1 cellular context compared by ENCODE assay signal in the genomic region with DNA sequence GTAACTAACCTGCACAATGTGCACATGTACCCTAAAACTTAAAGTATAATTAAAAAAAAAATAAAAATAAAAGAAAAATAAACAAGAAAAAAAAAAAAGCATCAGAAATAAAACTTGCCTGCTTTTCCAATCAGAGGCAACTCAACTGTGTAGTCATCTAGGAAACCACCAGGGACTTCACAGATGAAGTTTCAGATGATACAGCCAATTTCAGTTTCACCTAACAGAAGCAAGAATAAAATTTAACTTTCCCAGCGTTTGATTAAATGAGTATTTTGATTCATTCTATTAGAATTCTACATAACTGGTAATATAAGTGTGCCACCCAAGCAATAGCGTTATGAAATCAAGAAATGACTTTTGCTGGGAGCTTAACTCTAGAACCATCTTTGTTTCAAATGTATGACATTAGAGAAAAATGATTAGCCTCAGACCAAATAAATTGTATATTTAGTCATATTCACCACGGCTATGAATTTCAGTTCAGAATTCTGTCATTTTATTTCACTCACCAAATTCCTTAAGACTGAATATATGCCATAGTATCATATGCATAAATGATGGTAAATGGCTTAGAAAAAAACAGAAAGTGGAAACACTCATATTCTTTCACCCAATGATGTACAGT.
A peak's percentile ranks its signal among the peaks of the same experiment; 100 is the strongest.
TF ChIP-seq lines count a peak whose summit lies in the region.

No MANE protein-coding gene starts in this region.

TF ChIP-seq in GM12878, 131 proteins besides CTCF, POLR2A, EP300 and RAD21 (continued from another document):
- TF ChIP-seq, protein P1, sequence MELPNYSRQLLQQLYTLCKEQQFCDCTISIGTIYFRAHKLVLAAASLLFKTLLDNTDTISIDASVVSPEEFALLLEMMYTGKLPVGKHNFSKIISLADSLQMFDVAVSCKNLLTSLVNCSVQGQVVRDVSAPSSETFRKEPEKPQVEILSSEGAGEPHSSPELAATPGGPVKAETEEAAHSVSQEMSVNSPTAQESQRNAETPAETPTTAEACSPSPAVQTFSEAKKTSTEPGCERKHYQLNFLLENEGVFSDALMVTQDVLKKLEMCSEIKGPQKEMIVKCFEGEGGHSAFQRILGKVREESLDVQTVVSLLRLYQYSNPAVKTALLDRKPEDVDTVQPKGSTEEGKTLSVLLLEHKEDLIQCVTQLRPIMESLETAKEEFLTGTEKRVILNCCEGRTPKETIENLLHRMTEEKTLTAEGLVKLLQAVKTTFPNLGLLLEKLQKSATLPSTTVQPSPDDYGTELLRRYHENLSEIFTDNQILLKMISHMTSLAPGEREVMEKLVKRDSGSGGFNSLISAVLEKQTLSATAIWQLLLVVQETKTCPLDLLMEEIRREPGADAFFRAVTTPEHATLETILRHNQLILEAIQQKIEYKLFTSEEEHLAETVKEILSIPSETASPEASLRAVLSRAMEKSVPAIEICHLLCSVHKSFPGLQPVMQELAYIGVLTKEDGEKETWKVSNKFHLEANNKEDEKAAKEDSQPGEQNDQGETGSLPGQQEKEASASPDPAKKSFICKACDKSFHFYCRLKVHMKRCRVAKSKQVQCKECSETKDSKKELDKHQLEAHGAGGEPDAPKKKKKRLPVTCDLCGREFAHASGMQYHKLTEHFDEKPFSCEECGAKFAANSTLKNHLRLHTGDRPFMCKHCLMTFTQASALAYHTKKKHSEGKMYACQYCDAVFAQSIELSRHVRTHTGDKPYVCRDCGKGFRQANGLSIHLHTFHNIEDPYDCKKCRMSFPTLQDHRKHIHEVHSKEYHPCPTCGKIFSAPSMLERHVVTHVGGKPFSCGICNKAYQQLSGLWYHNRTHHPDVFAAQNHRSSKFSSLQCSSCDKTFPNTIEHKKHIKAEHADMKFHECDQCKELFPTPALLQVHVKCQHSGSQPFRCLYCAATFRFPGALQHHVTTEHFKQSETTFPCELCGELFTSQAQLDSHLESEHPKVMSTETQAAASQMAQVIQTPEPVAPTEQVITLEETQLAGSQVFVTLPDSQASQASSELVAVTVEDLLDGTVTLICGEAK (IDR thresholded peaks at IDR 0.05; ENCODE audit: borderline replicate concordance) = 0 out of 2 replicates have a peak, but pooled peaks have one; percentile 6
- TF ChIP-seq, protein P2, sequence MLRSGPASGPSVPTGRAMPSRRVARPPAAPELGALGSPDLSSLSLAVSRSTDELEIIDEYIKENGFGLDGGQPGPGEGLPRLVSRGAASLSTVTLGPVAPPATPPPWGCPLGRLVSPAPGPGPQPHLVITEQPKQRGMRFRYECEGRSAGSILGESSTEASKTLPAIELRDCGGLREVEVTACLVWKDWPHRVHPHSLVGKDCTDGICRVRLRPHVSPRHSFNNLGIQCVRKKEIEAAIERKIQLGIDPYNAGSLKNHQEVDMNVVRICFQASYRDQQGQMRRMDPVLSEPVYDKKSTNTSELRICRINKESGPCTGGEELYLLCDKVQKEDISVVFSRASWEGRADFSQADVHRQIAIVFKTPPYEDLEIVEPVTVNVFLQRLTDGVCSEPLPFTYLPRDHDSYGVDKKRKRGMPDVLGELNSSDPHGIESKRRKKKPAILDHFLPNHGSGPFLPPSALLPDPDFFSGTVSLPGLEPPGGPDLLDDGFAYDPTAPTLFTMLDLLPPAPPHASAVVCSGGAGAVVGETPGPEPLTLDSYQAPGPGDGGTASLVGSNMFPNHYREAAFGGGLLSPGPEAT (IDR thresholded peaks at IDR 0.05; ENCODE audit: low read depth) = peak; percentile 93
- TF ChIP-seq NFIC (IDR thresholded peaks at IDR 0.05; ENCODE audit: low read depth, low read length) (peak; percentile 82), CBX5 (IDR thresholded peaks at IDR 0.05; ENCODE audit: low read depth) (no peak), CHD1 (IDR thresholded peaks at IDR 0.05; ENCODE audit: low read depth, low read length) (no peak), NFXL1 (IDR thresholded peaks at IDR 0.05; ENCODE audit: borderline replicate concordance) (no peak), DPF2 (IDR thresholded peaks at IDR 0.05) (peak; percentile 54), CBX3 (IDR thresholded peaks at IDR 0.05; ENCODE audit: borderline replicate concordance, low read depth) (no peak), IRF4 (IDR thresholded peaks at IDR 0.05; ENCODE audit: low read depth, low read length) (no peak), GABPA (IDR thresholded peaks at IDR 0.05; ENCODE audit: low read depth) (0 out of 2 replicates have a peak, but pooled peaks have one; percentile 11), RUNX3 (IDR thresholded peaks at IDR 0.05; ENCODE audit: low read length) (peak; percentile 60), ZNF274 (IDR thresholded peaks at IDR 0.05; ENCODE audit: insufficient read depth, insufficient read length) (no peak), NBN (IDR thresholded peaks at IDR 0.05) (0 out of 2 replicates have a peak, but pooled peaks have one; percentile 14), FOXM1 (IDR thresholded peaks at IDR 0.05; ENCODE audit: low read depth, low read length) (peak; percentile 36; the same call in 1 of the 2 replicates), KLF5 (IDR thresholded peaks at IDR 0.05; ENCODE audit: partially characterized antibody) (no peak), BCL11A (IDR thresholded peaks at IDR 0.05; ENCODE audit: low read depth, low read length) (peak; percentile 49; the same call in 1 of the 2 replicates), ATF7 (IDR thresholded peaks at IDR 0.05; ENCODE audit: low read depth) (peak; percentile 57; the same call in 1 of the 2 replicates), SMAD5 (IDR thresholded peaks at IDR 0.05; ENCODE audit: low read depth) (no peak), HDAC2 (IDR thresholded peaks at IDR 0.05) (no peak), SMC3 (IDR thresholded peaks at IDR 0.05; ENCODE audit: borderline replicate concordance, low read length) (no peak), STAT3 (IDR thresholded peaks at IDR 0.05; ENCODE audit: low read depth, low read length) (0 out of 2 replicates have a peak, but pooled peaks have one; percentile 27), JUNB (IDR thresholded peaks at IDR 0.05) (peak; percentile 85), MEF2B (IDR thresholded peaks at IDR 0.05; ENCODE audit: partially characterized antibody, poor library complexity, severe bottlenecking) (peak; percentile 65), RB1 (IDR thresholded peaks at IDR 0.05; ENCODE audit: borderline replicate concordance) (no peak), CREM (IDR thresholded peaks at IDR 0.05; ENCODE audit: low read depth) (peak; percentile 22; the same call in 1 of the 2 replicates), BHLHE40 (IDR thresholded peaks at IDR 0.05; ENCODE audit: borderline replicate concordance in 1 of 2, low read depth in 2 of 2, low read length in 1 of 2) (no peak), RAD51 (IDR thresholded peaks at IDR 0.05) (peak; percentile 23; the same call in 1 of the 2 replicates), SMARCA5 (IDR thresholded peaks at IDR 0.05) (no peak), MTA2 (IDR thresholded peaks at IDR 0.05; ENCODE audit: low read depth) (peak; percentile 63)
- TF ChIP-seq, protein P3, sequence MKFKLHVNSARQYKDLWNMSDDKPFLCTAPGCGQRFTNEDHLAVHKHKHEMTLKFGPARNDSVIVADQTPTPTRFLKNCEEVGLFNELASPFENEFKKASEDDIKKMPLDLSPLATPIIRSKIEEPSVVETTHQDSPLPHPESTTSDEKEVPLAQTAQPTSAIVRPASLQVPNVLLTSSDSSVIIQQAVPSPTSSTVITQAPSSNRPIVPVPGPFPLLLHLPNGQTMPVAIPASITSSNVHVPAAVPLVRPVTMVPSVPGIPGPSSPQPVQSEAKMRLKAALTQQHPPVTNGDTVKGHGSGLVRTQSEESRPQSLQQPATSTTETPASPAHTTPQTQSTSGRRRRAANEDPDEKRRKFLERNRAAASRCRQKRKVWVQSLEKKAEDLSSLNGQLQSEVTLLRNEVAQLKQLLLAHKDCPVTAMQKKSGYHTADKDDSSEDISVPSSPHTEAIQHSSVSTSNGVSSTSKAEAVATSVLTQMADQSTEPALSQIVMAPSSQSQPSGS (IDR thresholded peaks at IDR 0.05; ENCODE audit: low read length) = peak; percentile 75
- TF ChIP-seq, protein P4, sequence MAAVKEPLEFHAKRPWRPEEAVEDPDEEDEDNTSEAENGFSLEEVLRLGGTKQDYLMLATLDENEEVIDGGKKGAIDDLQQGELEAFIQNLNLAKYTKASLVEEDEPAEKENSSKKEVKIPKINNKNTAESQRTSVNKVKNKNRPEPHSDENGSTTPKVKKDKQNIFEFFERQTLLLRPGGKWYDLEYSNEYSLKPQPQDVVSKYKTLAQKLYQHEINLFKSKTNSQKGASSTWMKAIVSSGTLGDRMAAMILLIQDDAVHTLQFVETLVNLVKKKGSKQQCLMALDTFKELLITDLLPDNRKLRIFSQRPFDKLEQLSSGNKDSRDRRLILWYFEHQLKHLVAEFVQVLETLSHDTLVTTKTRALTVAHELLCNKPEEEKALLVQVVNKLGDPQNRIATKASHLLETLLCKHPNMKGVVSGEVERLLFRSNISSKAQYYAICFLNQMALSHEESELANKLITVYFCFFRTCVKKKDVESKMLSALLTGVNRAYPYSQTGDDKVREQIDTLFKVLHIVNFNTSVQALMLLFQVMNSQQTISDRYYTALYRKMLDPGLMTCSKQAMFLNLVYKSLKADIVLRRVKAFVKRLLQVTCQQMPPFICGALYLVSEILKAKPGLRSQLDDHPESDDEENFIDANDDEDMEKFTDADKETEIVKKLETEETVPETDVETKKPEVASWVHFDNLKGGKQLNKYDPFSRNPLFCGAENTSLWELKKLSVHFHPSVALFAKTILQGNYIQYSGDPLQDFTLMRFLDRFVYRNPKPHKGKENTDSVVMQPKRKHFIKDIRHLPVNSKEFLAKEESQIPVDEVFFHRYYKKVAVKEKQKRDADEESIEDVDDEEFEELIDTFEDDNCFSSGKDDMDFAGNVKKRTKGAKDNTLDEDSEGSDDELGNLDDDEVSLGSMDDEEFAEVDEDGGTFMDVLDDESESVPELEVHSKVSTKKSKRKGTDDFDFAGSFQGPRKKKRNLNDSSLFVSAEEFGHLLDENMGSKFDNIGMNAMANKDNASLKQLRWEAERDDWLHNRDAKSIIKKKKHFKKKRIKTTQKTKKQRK (IDR thresholded peaks at IDR 0.05; ENCODE audit: low read depth, low read length) = no peak
- TF ChIP-seq, protein P5, sequence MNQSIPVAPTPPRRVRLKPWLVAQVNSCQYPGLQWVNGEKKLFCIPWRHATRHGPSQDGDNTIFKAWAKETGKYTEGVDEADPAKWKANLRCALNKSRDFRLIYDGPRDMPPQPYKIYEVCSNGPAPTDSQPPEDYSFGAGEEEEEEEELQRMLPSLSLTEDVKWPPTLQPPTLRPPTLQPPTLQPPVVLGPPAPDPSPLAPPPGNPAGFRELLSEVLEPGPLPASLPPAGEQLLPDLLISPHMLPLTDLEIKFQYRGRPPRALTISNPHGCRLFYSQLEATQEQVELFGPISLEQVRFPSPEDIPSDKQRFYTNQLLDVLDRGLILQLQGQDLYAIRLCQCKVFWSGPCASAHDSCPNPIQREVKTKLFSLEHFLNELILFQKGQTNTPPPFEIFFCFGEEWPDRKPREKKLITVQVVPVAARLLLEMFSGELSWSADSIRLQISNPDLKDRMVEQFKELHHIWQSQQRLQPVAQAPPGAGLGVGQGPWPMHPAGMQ (IDR thresholded peaks at IDR 0.05; ENCODE audit: borderline replicate concordance) = no peak
- TF ChIP-seq, protein P6, sequence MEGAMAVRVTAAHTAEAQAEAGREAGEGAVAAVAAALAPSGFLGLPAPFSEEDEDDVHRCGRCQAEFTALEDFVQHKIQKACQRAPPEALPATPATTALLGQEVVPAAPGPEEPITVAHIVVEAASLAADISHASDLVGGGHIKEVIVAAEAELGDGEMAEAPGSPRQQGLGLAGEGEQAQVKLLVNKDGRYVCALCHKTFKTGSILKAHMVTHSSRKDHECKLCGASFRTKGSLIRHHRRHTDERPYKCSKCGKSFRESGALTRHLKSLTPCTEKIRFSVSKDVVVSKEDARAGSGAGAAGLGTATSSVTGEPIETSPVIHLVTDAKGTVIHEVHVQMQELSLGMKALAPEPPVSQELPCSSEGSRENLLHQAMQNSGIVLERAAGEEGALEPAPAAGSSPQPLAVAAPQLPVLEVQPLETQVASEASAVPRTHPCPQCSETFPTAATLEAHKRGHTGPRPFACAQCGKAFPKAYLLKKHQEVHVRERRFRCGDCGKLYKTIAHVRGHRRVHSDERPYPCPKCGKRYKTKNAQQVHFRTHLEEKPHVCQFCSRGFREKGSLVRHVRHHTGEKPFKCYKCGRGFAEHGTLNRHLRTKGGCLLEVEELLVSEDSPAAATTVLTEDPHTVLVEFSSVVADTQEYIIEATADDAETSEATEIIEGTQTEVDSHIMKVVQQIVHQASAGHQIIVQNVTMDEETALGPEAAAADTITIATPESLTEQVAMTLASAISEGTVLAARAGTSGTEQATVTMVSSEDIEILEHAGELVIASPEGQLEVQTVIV (IDR thresholded peaks at IDR 0.05; ENCODE audit: borderline replicate concordance, partially characterized antibody) = no peak
